12 cellular contexts compared by ENCODE assay signal in genomic region chr6:2081155-2082138, GRCh38.
DNase-seq lines count a peak whose midpoint lies in the region; ATAC-seq and TF ChIP-seq lines count a peak whose summit lies in the region.
"Had no signal": no experiment of that assay in that cellular context is flagged by ENCODE, and none has a peak within 500 bp of the region (broad histone marks: within the 10 kb centered on the region; RNA-seq: fewer than 3 reads in every experiment).

No MANE protein-coding gene starts in this region.

- no TSS peak for BruUV-seq in PC-9 (replicated peaks; lab: Mats Ljungman, UMichigan)

- CTCF ChIA-PET in PC-9 (lab: Charles Lee) = no interaction called here

- no peak for TF ChIP-seq CTCF in PC-9 (conservative IDR thresholded peaks at IDR 0.05)
- no peak for TF ChIP-seq CTCF in psoas muscle (IDR thresholded peaks at IDR 0.05)

- H3K9me3 ChIP-seq in PC-9 (ENCODE audit: insufficient read depth, low read depth) (no peaks in the 10 kb centered on the region), psoas muscle (no peaks in the 10 kb centered on the region)
- H3K9me3 ChIP-seq: upper lobe of left lung had no signal

- no peaks in the 10 kb centered on the region for H3K9me2 ChIP-seq in PC-9 (ENCODE audit: insufficient read depth)

- peaks cover 14% of the 10 kb centered on the region for H3K9me3 Mint-ChIP-seq in activated naive CD8-positive, alpha-beta T cell treated with anti-CD3 and anti-CD28 coated beads for 36 hours

- H3K27ac ChIP-seq in PC-9 = no peak overlapping the region
- no peak overlapping the region for H3K27ac ChIP-seq in psoas muscle
- H3K27ac ChIP-seq: upper lobe of left lung had no signal

- peak overlapping the region; percentile 32 for H3K4me3 Mint-ChIP-seq in activated naive CD8-positive, alpha-beta T cell treated with anti-CD3 and anti-CD28 coated beads for 36 hours

- H3K4me1 Mint-ChIP-seq in activated naive CD8-positive, alpha-beta T cell treated with anti-CD3 and anti-CD28 coated beads for 36 hours = peaks cover 43% of the 10 kb centered on the region

- H3K36me3 ChIP-seq in PC-9 (ENCODE audit: low read depth) (no peaks in the 10 kb centered on the region), psoas muscle (ENCODE audit: insufficient read depth in 1 of 2, low read depth in 1 of 2) (no peaks in the 10 kb centered on the region)
- H3K36me3 ChIP-seq: upper lobe of left lung had no signal

- H3K79me2 ChIP-seq in PC-9 (ENCODE audit: low read depth) = no peaks in the 10 kb centered on the region

- WGBS in psoas muscle, 3 donors = 85 to 90% (median 89%) methylated on average over 9 of the region's 9 CpGs

- H3F3A ChIP-seq in PC-9 (ENCODE audit: insufficient read depth, low read depth) = no peaks in the 10 kb centered on the region

- no peaks in the 10 kb centered on the region for H3K27me3 ChIP-seq in PC-9 (ENCODE audit: insufficient read depth, low read depth)
- H3K27me3 ChIP-seq in psoas muscle (ENCODE audit: insufficient read depth in 3 of 3, low read length in 2 of 3) = peaks cover 0 to 2% (median 0%) of the 10 kb centered on the region in 3 donors
- H3K27me3 ChIP-seq: upper lobe of left lung had no signal

- no peaks in the 10 kb centered on the region for H3K4me1 ChIP-seq in PC-9 (replicated peaks; ENCODE audit: insufficient read depth)
- no peaks in the 10 kb centered on the region for H3K4me1 ChIP-seq in psoas muscle
- H3K4me1 ChIP-seq: upper lobe of left lung had no signal

- no peaks in the 10 kb centered on the region for H4K20me1 ChIP-seq in PC-9 (ENCODE audit: insufficient read depth)

- ATAC-seq in GM18502 (IDR thresholded peaks at IDR 0.05; ENCODE audit: poor library complexity, unreplicated experiment) (peak; percentile 90), GM19452 (IDR thresholded peaks at IDR 0.05; ENCODE audit: unreplicated experiment) (peak; percentile 84), HG03095 (IDR thresholded peaks at IDR 0.05; ENCODE audit: unreplicated experiment) (peak; percentile 75), psoas muscle (no peak)

- intact Hi-C loops in PC-9 (cut with micrococcal nuclease; ENCODE audit: unreplicated experiment) = no loop called here
- intact Hi-C loops in psoas muscle (cut with DNase I) = no loop called here

- no peak overlapping the region for H3K4me2 ChIP-seq in PC-9

- peak overlapping the region; percentile 70 for H3K27ac Mint-ChIP-seq in activated naive CD8-positive, alpha-beta T cell treated with anti-CD3 and anti-CD28 coated beads for 36 hours

- DNase-seq in activated naive CD8-positive, alpha-beta T cell treated with anti-CD3 and anti-CD28 coated beads for 36 hours = peak; percentile 54
- DNase-seq in PC-9 = no peak
- no peak for DNase-seq in NCI-H774 (lab: John Stamatoyannopoulos, UW)
- DNase-seq in NCI-H1694 (lab: John Stamatoyannopoulos, UW) = no peak
- DNase-seq in psoas muscle = no peak
- DNase-seq: DMS 273 treated with DMSO at 0.1 percent for 48 hours, mesendoderm, NCI-H187 treated with DMSO at 0.1 percent for 48 hours had no signal

- H3K36me3 Mint-ChIP-seq in activated naive CD8-positive, alpha-beta T cell treated with anti-CD3 and anti-CD28 coated beads for 36 hours = peaks cover 40% of the 10 kb centered on the region

- POLR2A ChIA-PET in PC-9 (lab: Charles Lee; ENCODE audit: unreplicated experiment) = no interaction called here

- no peaks in the 10 kb centered on the region for H3K27me3 Mint-ChIP-seq in activated naive CD8-positive, alpha-beta T cell treated with anti-CD3 and anti-CD28 coated beads for 36 hours

- H2AFZ ChIP-seq in PC-9 = no peak overlapping the region

- H3K4me3 ChIP-seq in PC-9 (no peak overlapping the region), psoas muscle (no peak overlapping the region)
- H3K4me3 ChIP-seq: upper lobe of left lung had no signal

Comparison
In these comparisons a context has a peak if more than half of its experiments do, and no peak if none do; other contexts are left out.
1. ATAC-seq: peak in GM18502 (single experiment), GM19452 (single experiment) and HG03095 (single experiment); none in psoas muscle (0 of 4).